ENCODE assay signal across 19 cellular contexts in genomic region chr5:73955447-73955846, GRCh38.
"Had no signal": no experiment of that assay in that cellular context is flagged by ENCODE, and none has a peak within 500 bp of the region (broad histone marks: within the 10 kb centered on the region; RNA-seq: fewer than 3 reads in every experiment).

No MANE protein-coding gene starts in this region.

- H3K27ac ChIP-seq: coronary artery, left lung, prostate gland, right atrium auricular region, skin epidermis, stomach, thoracic aorta, upper lobe of right lung had no signal

- H3K4me1 ChIP-seq: left lung, prostate gland, right atrium auricular region, stomach, upper lobe of right lung had no signal

- H3K4me1 Mint-ChIP-seq: central memory CD8-positive, alpha-beta T cell; neural crest cell had no signal

- H3K27me3 ChIP-seq: left lung, right atrium auricular region, stomach, upper lobe of right lung had no signal

- H3K9me3 Mint-ChIP-seq: central memory CD8-positive, alpha-beta T cell; neural crest cell; T-helper 2 cell treated with Interferon-gamma antibody and Interleukin-4, amounts not matched to agents 5 μg/mL and 100 μg/mL, for 36 hours had no signal

- H3K4me3 Mint-ChIP-seq: activated naive CD8-positive, alpha-beta T cell; central memory CD8-positive, alpha-beta T cell; naive B cell; neural crest cell; T-helper 2 cell treated with Interferon-gamma antibody and Interleukin-4, amounts not matched to agents 5 μg/mL and 100 μg/mL, for 36 hours had no signal

- H3K4me3 ChIP-seq: coronary artery, left lung, mucosa of descending colon, prostate gland, right atrium auricular region, skin epidermis, stomach, thoracic aorta, upper lobe of right lung had no signal

- H3K36me3 Mint-ChIP-seq: activated naive CD8-positive, alpha-beta T cell; naive B cell had no signal

- DNase-seq: activated CD4-positive, alpha-beta T cell treated with anti-CD3 and anti-CD28 coated beads, Interleukin-2, amount 50 U/mL, for 4 hours; amniotic stem cell; erythroblast; foreskin melanocyte; head of caudate nucleus; left lung; mucosa of descending colon; naive B cell; stomach; upper lobe of right lung had no signal

- H3K36me3 ChIP-seq: left lung, prostate gland, right atrium auricular region, stomach, thoracic aorta, upper lobe of right lung had no signal

- H3K9me3 ChIP-seq: left lung, mucosa of descending colon, prostate gland, right atrium auricular region, stomach, thoracic aorta, upper lobe of right lung had no signal

- H3K27ac Mint-ChIP-seq: activated naive CD8-positive, alpha-beta T cell; naive B cell; T-helper 2 cell treated with Interferon-gamma antibody and Interleukin-4, amounts not matched to agents 5 μg/mL and 100 μg/mL, for 36 hours had no signal
